ENCODE assay signal across 25 cellular contexts in the genomic region with DNA sequence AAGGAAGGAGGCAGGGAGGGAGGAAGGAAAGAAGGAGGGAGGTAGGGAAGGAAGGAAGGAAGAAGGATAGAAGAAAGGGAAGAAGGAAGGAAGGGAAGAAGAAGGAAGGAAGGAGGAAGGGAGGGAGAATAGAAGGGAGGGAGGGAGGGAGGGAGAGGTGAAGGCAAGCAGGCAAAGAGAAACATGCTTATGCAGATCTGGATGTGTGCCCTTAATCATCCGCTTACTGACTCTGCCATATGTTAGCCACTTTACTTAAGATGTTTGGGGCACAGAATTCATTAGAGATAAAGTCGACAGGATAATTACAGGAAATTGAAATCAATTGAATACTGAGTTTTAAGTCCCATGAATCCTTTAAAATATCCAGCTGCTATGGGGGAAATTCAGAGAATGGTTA.
"Had no signal": no experiment of that assay in that cellular context is flagged by ENCODE, and none has a peak within 500 bp of the region (broad histone marks: within the 10 kb centered on the region; RNA-seq: fewer than 3 reads in every experiment).

No MANE protein-coding gene starts in this region.

- H3K9me3 Mint-ChIP-seq: activated CD4-positive, alpha-beta T cell treated with anti-CD3 and anti-CD28 coated beads, Interleukin-2, amount 10 ng/mL, durations not matched to agents 7 days and 5 days had no signal

- H3K36me3 Mint-ChIP-seq: activated CD4-positive, alpha-beta memory T cell treated with anti-CD3 and anti-CD28 coated beads for 36 hours; activated naive CD4-positive, alpha-beta T cell treated with anti-CD3 and anti-CD28 coated beads, Interleukin-2, amount 10 ng/mL, durations not matched to agents 7 days and 5 days; activated naive CD8-positive, alpha-beta T cell treated with anti-CD3 and anti-CD28 coated beads, Interleukin-2, amount 10 ng/mL, durations not matched to agents 7 days and 5 days; T-cell had no signal

- DNase-seq: activated CD4-positive, alpha-beta memory T cell treated with anti-CD3 and anti-CD28 coated beads for 36 hours; activated CD4-positive, alpha-beta T cell treated with anti-CD3 and anti-CD28 coated beads, Interleukin-2, amount 10 ng/mL, durations not matched to agents 7 days and 5 days; activated CD4-positive, CD25-positive, alpha-beta regulatory T cell; activated gamma-delta T cell treated with Interleukin-2 at 50 U/mL for 16 hours; activated naive CD4-positive, alpha-beta T cell treated with anti-CD3 and anti-CD28 coated beads, Interleukin-2, amount 10 ng/mL, durations not matched to agents 7 days and 5 days; activated naive CD8-positive, alpha-beta T cell treated with anti-CD3 and anti-CD28 coated beads, Interleukin-2, amount 10 ng/mL, durations not matched to agents 7 days and 5 days; activated T-cell treated with anti-CD3 and anti-CD28 coated beads for 4 hours; activated T-cell treated with anti-CD3 and anti-CD28 coated beads, Interleukin-2, amount 50 U/mL, for 72 hours; adrenal gland; anterior cingulate cortex; central memory CD4-positive, alpha-beta T cell; NCI-H1092 treated with DMSO at 0.1 percent for 48 hours; NCI-H1436 treated with DMSO at 0.1 percent for 48 hours; NCI-H187; NCI-H2081; NCI-H345; NCI-H510A treated with DMSO at 0.1 percent for 48 hours; NCI-H748 treated with DMSO at 0.1 percent for 48 hours; SIG-M5; T-cell; T-helper 2 cell; T1000 had no signal

- H3K36me3 ChIP-seq: adrenal gland had no signal

- H3K9me3 ChIP-seq: adrenal gland had no signal

- H3K27ac ChIP-seq: adrenal gland, KMS-11 had no signal

- H3K4me3 ChIP-seq: adrenal gland had no signal

- H3K9ac ChIP-seq: KMS-11 had no signal

- FAIRE-seq: TTC549 had no signal

- ATAC-seq: activated T-cell treated with anti-CD3 and anti-CD28 coated beads, Interleukin-2, amount 50 U/mL, for 72 hours; T-cell had no signal

- H3K27ac Mint-ChIP-seq: activated CD4-positive, alpha-beta memory T cell treated with anti-CD3 and anti-CD28 coated beads for 36 hours; activated CD4-positive, alpha-beta T cell treated with anti-CD3 and anti-CD28 coated beads, Interleukin-2, amount 10 ng/mL, durations not matched to agents 7 days and 5 days; activated naive CD4-positive, alpha-beta T cell treated with anti-CD3 and anti-CD28 coated beads, Interleukin-2, amount 10 ng/mL, durations not matched to agents 7 days and 5 days; activated naive CD8-positive, alpha-beta T cell treated with anti-CD3 and anti-CD28 coated beads, Interleukin-2, amount 10 ng/mL, durations not matched to agents 7 days and 5 days; activated T-cell treated with anti-CD3 and anti-CD28 coated beads, Interleukin-2, amount 50 U/mL, for 72 hours; activated T-helper 2 cell treated with anti-CD3 and anti-CD28 coated beads, Interferon-gamma antibody, Interleukin-2, Interleukin-4, amounts not matched to agents 10 μg/mL and 5 μg/mL and 100 μg/mL, durations not matched to agents 14 hours and 24 hours and 36 hours; T-cell had no signal
